Comparison of ENCODE assay signal across 8 cellular contexts in genomic region chrX:48918644-48919340, GRCh38. TPM values are rescaled to one million over a fixed set of nuclear protein-coding genes. Genes with fewer than 3 reads are reported as not detected.
A peak's percentile ranks its signal among the peaks of the same experiment; 100 is the strongest.
DNase-seq lines count a peak whose midpoint lies in the region; ATAC-seq and TF ChIP-seq lines count a peak whose summit lies in the region.

PIM2 (minus strand) TSS chrX:48919024; CDS start chrX:48918834, 190 bp downstream.

- DNase-seq in CD8-positive, alpha-beta memory T cell, result peak; percentile 83 to 96 (median 93)
- DNase-seq in GM20000 (ENCODE audit: low spot score) (peak; percentile 87), HS-5 (ENCODE audit: low read depth) (peak; percentile 49), NK-92 (lab: John Stamatoyannopoulos, UW; ENCODE audit: unreplicated experiment) (peak; percentile 45), medulla oblongata (ENCODE audit: extremely low spot score) (peak; percentile 81)
- DNase-seq in activated CD8-positive, alpha-beta T cell treated with anti-CD3 and anti-CD28 coated beads, Interleukin-2, amount 10 ng/mL, durations not matched to agents 7 days and 5 days, result peak; percentile 94
- peak; percentile 87 for DNase-seq in effector CD4-positive, alpha-beta T cell
- DNase-seq in stimulated activated CD8-positive, alpha-beta memory T cell treated with anti-CD3 and anti-CD28 coated beads, Interleukin-12 subunit alpha, Interleukin-12 subunit beta, amount 100 ng/mL, for 1 hour (ENCODE audit: low read depth), result peak; percentile 85

- H3K27me3 Mint-ChIP-seq in CD8-positive, alpha-beta memory T cell, result peaks cover 0 to 3% of the 10 kb centered on the region in 2 donors
- H3K27me3 Mint-ChIP-seq in activated CD8-positive, alpha-beta T cell treated with anti-CD3 and anti-CD28 coated beads, Interleukin-2, amount 10 ng/mL, durations not matched to agents 7 days and 5 days (ENCODE audit: low read depth), result no peaks in the 10 kb centered on the region

- POLR2A ChIA-PET in CD8-positive, alpha-beta memory T cell (lab: Charles Lee), result interaction anchor here (0.8 to 2.4 kb wide), 4 partner anchors 17 to 39 kb away, joined by 3 to 10 read pairs (median 8); partner anchors contain the start of genes OTUD5, PQBP1 and TIMM17B
- POLR2A ChIA-PET in activated CD8-positive, alpha-beta T cell treated with anti-CD3 and anti-CD28 coated beads, Interleukin-2, amount 10 ng/mL, durations not matched to agents 7 days and 5 days (lab: Charles Lee), result interaction anchor here (0.6 to 5.2 kb wide), 7 partner anchors 12 to 124 kb away, joined by 3 to 126 read pairs (median 3); partner anchors contain the start of gene TFE3

- CTCF ChIA-PET in CD8-positive, alpha-beta memory T cell (lab: Charles Lee), result interaction anchor here (1.5 to 2.5 kb wide), 2 partner anchors 18 to 39 kb away, joined by 4 to 10 read pairs; partner anchors contain the start of gene OTUD5
- CTCF ChIA-PET in activated CD8-positive, alpha-beta T cell treated with anti-CD3 and anti-CD28 coated beads, Interleukin-2, amount 10 ng/mL, durations not matched to agents 7 days and 5 days (lab: Charles Lee), result interaction anchor here (1.7 to 1.8 kb wide), 2 partner anchors 19 to 23 kb away, joined by 7 to 23 read pairs; no protein-coding TSS in a partner anchor

- no peak for TF ChIP-seq CTCF in GM20000 (IDR thresholded peaks at IDR 0.05; ENCODE audit: extremely low read depth, missing control alignments)

- no peaks in the 10 kb centered on the region for H3K27me3 ChIP-seq in CD8-positive, alpha-beta memory T cell (ENCODE audit: insufficient read depth, low read length, poor library complexity, severe bottlenecking)

- peaks cover 52% of the 10 kb centered on the region for H3K4me1 ChIP-seq in CD8-positive, alpha-beta memory T cell (ENCODE audit: insufficient read depth, low read length)

- peaks cover 62 to 78% (median 66%) of the 10 kb centered on the region in 3 donors for H3K4me1 Mint-ChIP-seq in CD8-positive, alpha-beta memory T cell
- peaks cover 60% of the 10 kb centered on the region for H3K4me1 Mint-ChIP-seq in activated CD8-positive, alpha-beta T cell treated with anti-CD3 and anti-CD28 coated beads, Interleukin-2, amount 10 ng/mL, durations not matched to agents 7 days and 5 days (ENCODE audit: low read depth)

- peak within 1 kb of the TSS; percentile 94 for H3K4me3 ChIP-seq in CD8-positive, alpha-beta memory T cell (ENCODE audit: low read length)

- peak within 1 kb of the TSS; percentile 95 for H3K27ac ChIP-seq in CD8-positive, alpha-beta memory T cell (ENCODE audit: low read depth, low read length)

- H3K4me3 Mint-ChIP-seq in CD8-positive, alpha-beta memory T cell, result peak within 1 kb of the TSS; percentile 95 to 98 (median 96)
- H3K4me3 Mint-ChIP-seq in activated CD8-positive, alpha-beta T cell treated with anti-CD3 and anti-CD28 coated beads, Interleukin-2, amount 10 ng/mL, durations not matched to agents 7 days and 5 days, result peak within 1 kb of the TSS; percentile 90

- peaks cover 11 to 66% (median 16%) of the 10 kb centered on the region in 3 donors for H3K36me3 Mint-ChIP-seq in CD8-positive, alpha-beta memory T cell
- H3K36me3 Mint-ChIP-seq in activated CD8-positive, alpha-beta T cell treated with anti-CD3 and anti-CD28 coated beads, Interleukin-2, amount 10 ng/mL, durations not matched to agents 7 days and 5 days (ENCODE audit: low read depth), result peaks cover 45% of the 10 kb centered on the region

- peaks cover 0 to 3% (median 0%) of the 10 kb centered on the region in 5 donors for H3K9me3 Mint-ChIP-seq in CD8-positive, alpha-beta memory T cell
- no peaks in the 10 kb centered on the region for H3K9me3 Mint-ChIP-seq in activated CD8-positive, alpha-beta T cell treated with anti-CD3 and anti-CD28 coated beads, Interleukin-2, amount 10 ng/mL, durations not matched to agents 7 days and 5 days (ENCODE audit: insufficient read depth)

- peaks cover 32% of the 10 kb centered on the region for H3K36me3 ChIP-seq in CD8-positive, alpha-beta memory T cell (ENCODE audit: insufficient read depth, low read length)

- H3K27ac Mint-ChIP-seq in CD8-positive, alpha-beta memory T cell, result peak within 1 kb of the TSS; percentile 74 to 97 (median 94)
- H3K27ac Mint-ChIP-seq in activated CD8-positive, alpha-beta T cell treated with anti-CD3 and anti-CD28 coated beads, Interleukin-2, amount 10 ng/mL, durations not matched to agents 7 days and 5 days, result peak within 1 kb of the TSS; percentile 89

- no peaks in the 10 kb centered on the region for H3K9me3 ChIP-seq in CD8-positive, alpha-beta memory T cell (ENCODE audit: low read length)

- peak; percentile 78 for ATAC-seq in activated CD8-positive, alpha-beta T cell treated with anti-CD3 and anti-CD28 coated beads, Interleukin-2, amount 10 ng/mL, durations not matched to agents 7 days and 5 days

RNA-seq across cellular contexts. Expression of gene PIM2, which starts in this region (rescaled TPM):
- total RNA-seq in CD8-positive, alpha-beta memory T cell, result 100 to 1,000 TPM; 269 to 273 TPM
- 212 TPM for polyA plus RNA-seq in CD8-positive, alpha-beta memory T cell
- 10 to 100 TPM; 51.3 to 53.6 TPM for total RNA-seq in activated CD8-positive, alpha-beta T cell treated with anti-CD3 and anti-CD28 coated beads, Interleukin-2, amount 10 ng/mL, durations not matched to agents 7 days and 5 days

Comparison
In these comparisons a context has a peak if more than half of its experiments do, and no peak if none do; other contexts are left out.
1. Peak in every context shown above with its lines: DNase-seq, ATAC-seq, H3K4me3 ChIP-seq and H3K27ac ChIP-seq.
2. RNA of gene PIM2 (total RNA-seq): 269 to 273 TPM in CD8-positive, alpha-beta memory T cell; 51.3 to 53.6 TPM in activated CD8-positive, alpha-beta T cell treated with anti-CD3 and anti-CD28 coated beads, Interleukin-2, amount 10 ng/mL, durations not matched to agents 7 days and 5 days; every median in the first group is over 4 times any median in the second.